ENCODE assay signal across 2 cellular contexts in genomic region chr2:188604579-188604978, GRCh38.
TF ChIP-seq lines count a peak whose summit lies in the region.

No MANE protein-coding gene starts in this region.

TF ChIP-seq in A549, 52 proteins besides CTCF, POLR2A, EP300 and RAD21 (continued from another document):
- TF ChIP-seq NPAS2 (CRISPR knock-in tag; IDR thresholded peaks at IDR 0.05; ENCODE audit: borderline replicate concordance) = no peak

TF ChIP-seq in GM23338, 12 proteins besides CTCF, POLR2A, EP300 and RAD21 (continued from another document):
- TF ChIP-seq ZNF462 (CRISPR knock-in tag; IDR thresholded peaks at IDR 0.05) (no peak), ZNF331 (CRISPR knock-in tag; IDR thresholded peaks at IDR 0.05; ENCODE audit: low read depth) (no peak), JUNB (IDR thresholded peaks at IDR 0.05; ENCODE audit: unreplicated experiment) (no peak), EZH2phosphoT487 (IDR thresholded peaks at IDR 0.05; ENCODE audit: unreplicated experiment) (no peak), REST (IDR thresholded peaks at IDR 0.05; ENCODE audit: unreplicated experiment) (no peak), ZNF114 (CRISPR knock-in tag; IDR thresholded peaks at IDR 0.05) (no peak), POLR2AphosphoS5 (IDR thresholded peaks at IDR 0.05; ENCODE audit: low read depth) (no peak), ETS1 (IDR thresholded peaks at IDR 0.05) (no peak), NANOG (IDR thresholded peaks at IDR 0.05; ENCODE audit: borderline replicate concordance) (no peak)
